ENCODE assay signal across 2 cellular contexts in genomic region chr11:68688881-68689280, GRCh38.
TF ChIP-seq lines count a peak whose summit lies in the region.

No MANE protein-coding gene starts in this region.

TF ChIP-seq in K562, 482 proteins besides CTCF, POLR2A, EP300 and RAD21:
- 0 out of 2 replicates have a peak, but pooled peaks have one; percentile 6 for TF ChIP-seq SUPT5H (IDR thresholded peaks at IDR 0.05)
- TF ChIP-seq ZNF644 (tag; IDR thresholded peaks at IDR 0.05; ENCODE audit: low read depth) = no peak

TF ChIP-seq in HepG2, 621 proteins besides CTCF, POLR2A, EP300 and RAD21:
- no peak for TF ChIP-seq SMAD9 (CRISPR knock-in tag; IDR thresholded peaks at IDR 0.05)
- TF ChIP-seq JUNB (CRISPR knock-in tag; IDR thresholded peaks at IDR 0.05; ENCODE audit: borderline replicate concordance) = no peak
- TF ChIP-seq NCOA2 (CRISPR knock-in tag; IDR thresholded peaks at IDR 0.05) = no peak
- no peak for TF ChIP-seq BRCA1 (CRISPR knock-in tag; IDR thresholded peaks at IDR 0.05)
- TF ChIP-seq ZNF713 (CRISPR knock-in tag; IDR thresholded peaks at IDR 0.05) = no peak
- no peak for TF ChIP-seq CBFB (CRISPR knock-in tag; IDR thresholded peaks at IDR 0.05)
- no peak for TF ChIP-seq TSC22D2 (CRISPR knock-in tag; IDR thresholded peaks at IDR 0.05; ENCODE audit: borderline replicate concordance)
- no peak for TF ChIP-seq ZNF34 (CRISPR knock-in tag; IDR thresholded peaks at IDR 0.05; ENCODE audit: borderline replicate concordance)
- TF ChIP-seq ZNF652 (CRISPR knock-in tag; IDR thresholded peaks at IDR 0.05; ENCODE audit: borderline replicate concordance, low read depth) = no peak
- no peak for TF ChIP-seq HBP1 (CRISPR knock-in tag; IDR thresholded peaks at IDR 0.05; ENCODE audit: low read depth)
